39 cellular contexts compared by ENCODE assay signal in genomic region chr5:132608107-132608506, GRCh38. TPM values are rescaled to one million over a fixed set of nuclear protein-coding genes. Genes with fewer than 3 reads are reported as not detected.
"Had no signal": no experiment of that assay in that cellular context is flagged by ENCODE, and none has a peak within 500 bp of the region (broad histone marks: within the 10 kb centered on the region; RNA-seq: fewer than 3 reads in every experiment).

No MANE protein-coding gene starts in this region.

- H3K27me3 Mint-ChIP-seq: activated CD4-positive, alpha-beta memory T cell treated with anti-CD3 and anti-CD28 coated beads for 36 hours; activated CD4-positive, alpha-beta T cell treated with anti-CD3 and anti-CD28 coated beads for 36 hours; activated CD4-positive, alpha-beta T cell treated with anti-CD3 and anti-CD28 coated beads, Interleukin-2, amount 10 ng/mL, durations not matched to agents 24 days and 14 days; activated CD8-positive, alpha-beta memory T cell treated with anti-CD3 and anti-CD28 coated beads, Interleukin-2, amount 10 ng/mL, durations not matched to agents 7 days and 5 days; activated naive CD4-positive, alpha-beta T cell treated with anti-CD3 and anti-CD28 coated beads, Interleukin-2, amount 50 U/mL, for 24 hours; activated naive CD8-positive, alpha-beta T cell treated with anti-CD3 and anti-CD28 coated beads for 36 hours; activated naive CD8-positive, alpha-beta T cell treated with anti-CD3 and anti-CD28 coated beads, Interleukin-2, amount 50 U/mL, for 24 hours; brain; dendritic cell treated with granulocyte-macrophage colony-stimulating factor and Interleukin-4, amounts not matched to agents 40 ng/mL and 50 ng/mL, for 4 days; T-helper 17 cell had no signal

- H3K4me1 Mint-ChIP-seq: activated CD4-positive, alpha-beta T cell treated with anti-CD3 and anti-CD28 coated beads for 36 hours; activated CD4-positive, alpha-beta T cell treated with anti-CD3 and anti-CD28 coated beads, Interleukin-2, amount 10 ng/mL, durations not matched to agents 24 days and 14 days; activated naive CD4-positive, alpha-beta T cell treated with anti-CD3 and anti-CD28 coated beads, Interleukin-2, amount 50 U/mL, for 24 hours; activated naive CD8-positive, alpha-beta T cell treated with anti-CD3 and anti-CD28 coated beads for 36 hours; activated naive CD8-positive, alpha-beta T cell treated with anti-CD3 and anti-CD28 coated beads, Interleukin-2, amount 50 U/mL, for 24 hours; brain; endodermal cell had no signal

- DNase-seq: activated CD4-positive, alpha-beta memory T cell treated with anti-CD3 and anti-CD28 coated beads for 36 hours; activated CD4-positive, alpha-beta T cell treated with anti-CD3 and anti-CD28 coated beads for 36 hours; activated CD4-positive, alpha-beta T cell treated with anti-CD3 and anti-CD28 coated beads, Interleukin-2, amount 10 ng/mL, durations not matched to agents 24 days and 14 days; activated CD4-positive, CD25-positive, alpha-beta regulatory T cell; activated CD4-positive, CD25-positive, alpha-beta regulatory T cell treated with anti-CD3 and anti-CD28 coated beads, Interleukin-2, amount 50 U/mL, for 72 hours; activated CD8-positive, alpha-beta memory T cell treated with anti-CD3 and anti-CD28 coated beads, Interleukin-2, amount 10 ng/mL, durations not matched to agents 7 days and 5 days; activated CD8-positive, alpha-beta memory T cell treated with anti-CD3 and anti-CD28 coated beads, Interleukin-2, amount 50 U/mL, for 48 hours; activated CD8-positive, alpha-beta T cell treated with anti-CD3 and anti-CD28 coated beads, Interleukin-2, amount 10 ng/mL, durations not matched to agents 7 days and 5 days; activated effector memory CD4-positive, alpha-beta T cell treated with anti-CD3 and anti-CD28 coated beads, Interleukin-2, amount 50 U/mL, for 16 hours; activated naive CD4-positive, alpha-beta T cell treated with anti-CD3 and anti-CD28 coated beads for 36 hours; activated naive CD8-positive, alpha-beta T cell treated with anti-CD3 and anti-CD28 coated beads for 36 hours; activated naive CD8-positive, alpha-beta T cell treated with anti-CD3 and anti-CD28 coated beads, Interleukin-2, amount 50 U/mL, for 24 hours; activated T-cell treated with anti-CD3 and anti-CD28 coated beads for 4 hours; activated T-cell treated with anti-CD3 and anti-CD28 coated beads, Interleukin-2, amount 50 U/mL, for 4 hours; adrenal gland; amygdala; aorta; central memory CD4-positive, alpha-beta T cell; cerebellar nuclear complex; colonic mucosa; dorsolateral prefrontal cortex; effector memory CD4-positive, alpha-beta T cell; endodermal cell; foreskin keratinocyte; gastrocnemius medialis; glutamatergic neuron; heart left ventricle; T-helper 1 cell; T-helper 17 cell; T1000 had no signal

- H3K4me1 ChIP-seq: adrenal gland, breast epithelium, colonic mucosa, foreskin keratinocyte, gastrocnemius medialis, heart left ventricle had no signal

- H3K27me3 ChIP-seq: adrenal gland, breast epithelium, cardiac muscle cell, colonic mucosa, dorsolateral prefrontal cortex, foreskin keratinocyte, gastrocnemius medialis, heart left ventricle had no signal

- H3K27ac ChIP-seq: adrenal gland, breast epithelium, cardiac muscle cell, colonic mucosa, foreskin keratinocyte, gastrocnemius medialis, heart left ventricle had no signal

- H3K4me3 ChIP-seq: adrenal gland, breast epithelium, cardiac muscle cell, colonic mucosa, dorsolateral prefrontal cortex, gastrocnemius medialis, heart left ventricle had no signal

- ATAC-seq: activated CD4-positive, alpha-beta T cell treated with anti-CD3 and anti-CD28 coated beads for 36 hours; activated CD8-positive, alpha-beta memory T cell treated with anti-CD3 and anti-CD28 coated beads, Interleukin-2, amount 10 ng/mL, durations not matched to agents 7 days and 5 days; activated CD8-positive, alpha-beta T cell treated with anti-CD3 and anti-CD28 coated beads, Interleukin-2, amount 10 ng/mL, durations not matched to agents 7 days and 5 days; activated naive CD8-positive, alpha-beta T cell treated with anti-CD3 and anti-CD28 coated beads, Interleukin-2, amount 50 U/mL, for 24 hours; activated T-cell treated with anti-CD3 and anti-CD28 coated beads, Interleukin-2, amount 50 U/mL, for 4 hours; esophagus mucosa; foreskin keratinocyte; gastrocnemius medialis; heart left ventricle; T-helper 17 cell had no signal

- H3K9me3 ChIP-seq: adrenal gland, breast epithelium, colonic mucosa, gastrocnemius medialis had no signal

- H3K9me3 Mint-ChIP-seq: activated CD4-positive, alpha-beta memory T cell treated with anti-CD3 and anti-CD28 coated beads for 36 hours; activated CD4-positive, alpha-beta T cell treated with anti-CD3 and anti-CD28 coated beads, Interleukin-2, amount 10 ng/mL, durations not matched to agents 24 days and 14 days; activated naive CD4-positive, alpha-beta T cell treated with anti-CD3 and anti-CD28 coated beads for 36 hours; activated naive CD4-positive, alpha-beta T cell treated with anti-CD3 and anti-CD28 coated beads, Interleukin-2, amount 50 U/mL, for 24 hours; activated naive CD8-positive, alpha-beta T cell treated with anti-CD3 and anti-CD28 coated beads, Interleukin-2, amount 50 U/mL, for 24 hours; activated T-cell treated with anti-CD3 and anti-CD28 coated beads, Interleukin-2, amount 50 U/mL, for 4 hours; dendritic cell treated with granulocyte-macrophage colony-stimulating factor and Interleukin-4, amounts not matched to agents 40 ng/mL and 50 ng/mL, for 4 days had no signal

- H3K27ac Mint-ChIP-seq: activated CD4-positive, alpha-beta memory T cell treated with anti-CD3 and anti-CD28 coated beads for 36 hours; activated CD4-positive, alpha-beta T cell treated with anti-CD3 and anti-CD28 coated beads for 36 hours; activated CD4-positive, alpha-beta T cell treated with anti-CD3 and anti-CD28 coated beads, Interleukin-2, amount 10 ng/mL, durations not matched to agents 24 days and 14 days; activated CD8-positive, alpha-beta memory T cell treated with anti-CD3 and anti-CD28 coated beads, Interleukin-2, amount 10 ng/mL, durations not matched to agents 7 days and 5 days; activated CD8-positive, alpha-beta T cell treated with anti-CD3 and anti-CD28 coated beads, Interleukin-2, amount 10 ng/mL, durations not matched to agents 7 days and 5 days; activated naive CD4-positive, alpha-beta T cell treated with anti-CD3 and anti-CD28 coated beads for 36 hours; activated naive CD4-positive, alpha-beta T cell treated with anti-CD3 and anti-CD28 coated beads, Interleukin-2, amount 50 U/mL, for 24 hours; activated naive CD8-positive, alpha-beta T cell treated with anti-CD3 and anti-CD28 coated beads for 36 hours; activated naive CD8-positive, alpha-beta T cell treated with anti-CD3 and anti-CD28 coated beads, Interleukin-2, amount 50 U/mL, for 24 hours; activated T-helper 2 cell treated with anti-CD3 and anti-CD28 coated beads, Interferon-gamma antibody, Interleukin-2, Interleukin-4, amounts not matched to agents 10 μg/mL and 5 μg/mL and 100 μg/mL, durations not matched to agents 14 hours and 24 hours and 36 hours; brain; dendritic cell treated with granulocyte-macrophage colony-stimulating factor and Interleukin-4, amounts not matched to agents 40 ng/mL and 50 ng/mL, for 4 days; endodermal cell; T-helper 17 cell; T-helper 2 cell treated with Interferon-gamma antibody and Interleukin-4, amounts not matched to agents 5 μg/mL and 100 μg/mL, for 36 hours had no signal

- H3K4me3 Mint-ChIP-seq: activated CD4-positive, alpha-beta memory T cell treated with anti-CD3 and anti-CD28 coated beads for 36 hours; activated CD4-positive, alpha-beta T cell treated with anti-CD3 and anti-CD28 coated beads for 36 hours; activated CD4-positive, alpha-beta T cell treated with anti-CD3 and anti-CD28 coated beads, Interleukin-2, amount 10 ng/mL, durations not matched to agents 24 days and 14 days; activated CD8-positive, alpha-beta memory T cell treated with anti-CD3 and anti-CD28 coated beads, Interleukin-2, amount 10 ng/mL, durations not matched to agents 7 days and 5 days; activated CD8-positive, alpha-beta T cell treated with anti-CD3 and anti-CD28 coated beads, Interleukin-2, amount 10 ng/mL, durations not matched to agents 7 days and 5 days; activated naive CD4-positive, alpha-beta T cell treated with anti-CD3 and anti-CD28 coated beads for 36 hours; activated naive CD4-positive, alpha-beta T cell treated with anti-CD3 and anti-CD28 coated beads, Interleukin-2, amount 50 U/mL, for 24 hours; activated naive CD8-positive, alpha-beta T cell treated with anti-CD3 and anti-CD28 coated beads for 36 hours; activated naive CD8-positive, alpha-beta T cell treated with anti-CD3 and anti-CD28 coated beads, Interleukin-2, amount 50 U/mL, for 24 hours; activated T-cell treated with anti-CD3 and anti-CD28 coated beads, Interleukin-2, amount 50 U/mL, for 4 hours; brain; dendritic cell treated with granulocyte-macrophage colony-stimulating factor and Interleukin-4, amounts not matched to agents 40 ng/mL and 50 ng/mL, for 4 days; endodermal cell; T-helper 17 cell; T-helper 2 cell treated with Interferon-gamma antibody and Interleukin-4, amounts not matched to agents 5 μg/mL and 100 μg/mL, for 36 hours had no signal

RNA-seq across cellular contexts. Expression of gene IL13, which starts 49.9 kb away (rescaled TPM):
- total RNA-seq: aorta, cardiac muscle cell, colonic mucosa, endodermal cell, epithelial cell of proximal tubule, esophagus mucosa, foreskin keratinocyte, gastrocnemius medialis had no signal
- polyA plus RNA-seq: cardiac muscle cell, foreskin keratinocyte, heart left ventricle had no signal
